ENCODE assay signal across 17 cellular contexts in the genomic region with DNA sequence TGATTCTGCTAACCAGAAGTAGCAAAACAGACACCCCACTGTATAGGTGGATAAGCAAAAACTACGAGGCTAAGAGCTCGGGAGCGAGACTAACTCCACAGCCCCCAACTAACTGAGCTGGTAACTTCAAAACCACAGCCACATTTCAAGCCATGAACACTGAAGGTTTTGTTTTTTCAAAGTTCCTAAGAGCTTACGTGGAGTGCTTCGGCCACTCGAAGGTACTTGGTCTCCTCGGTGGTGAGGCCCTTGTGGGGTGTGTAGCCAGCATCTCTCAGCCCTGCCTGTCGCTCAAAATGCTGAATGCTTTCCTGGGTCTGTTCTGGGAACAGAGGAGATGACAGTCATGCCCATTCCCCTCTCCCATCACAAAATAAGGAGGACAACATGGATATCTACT. TPM values are rescaled to one million over a fixed set of nuclear protein-coding genes. Genes with fewer than 3 reads are reported as not detected.
DNase-seq lines count a peak whose midpoint lies in the region; ATAC-seq and TF ChIP-seq lines count a peak whose summit lies in the region.
"Had no signal": no experiment of that assay in that cellular context is flagged by ENCODE, and none has a peak within 500 bp of the region (broad histone marks: within the 10 kb centered on the region; RNA-seq: fewer than 3 reads in every experiment).

No MANE protein-coding gene starts in this region.

- peaks cover 12% of the 10 kb centered on the region for H3K4me1 Mint-ChIP-seq in activated naive CD4-positive, alpha-beta T cell treated with anti-CD3 and anti-CD28 coated beads for 36 hours (ENCODE audit: low read depth)
- peaks cover 16% of the 10 kb centered on the region for H3K4me1 Mint-ChIP-seq in activated T-helper 17 cell treated with anti-CD3 and anti-CD28 coated beads, Interleukin-2, amount 50 U/mL, for 72 hours

- TF ChIP-seq POLR2A in gastrocnemius medialis (IDR thresholded peaks at IDR 0.05) = no peak

- H3K27me3 Mint-ChIP-seq in activated naive CD4-positive, alpha-beta T cell treated with anti-CD3 and anti-CD28 coated beads for 36 hours (ENCODE audit: low read depth) = no peaks in the 10 kb centered on the region
- no peaks in the 10 kb centered on the region for H3K27me3 Mint-ChIP-seq in activated T-helper 17 cell treated with anti-CD3 and anti-CD28 coated beads, Interleukin-2, amount 50 U/mL, for 72 hours
- H3K27me3 Mint-ChIP-seq: CD8-positive, alpha-beta memory T cell had no signal

- DNase-seq in activated naive CD4-positive, alpha-beta T cell treated with anti-CD3 and anti-CD28 coated beads for 36 hours = no peak
- DNase-seq in activated naive CD4-positive, alpha-beta T cell treated with anti-CD3 and anti-CD28 coated beads, Interleukin-2, amount 50 U/mL, for 72 hours (ENCODE audit: low spot score in 2 of 2) = no peak
- DNase-seq in lower lobe of right lung = peak; percentile 57
- DNase-seq in upper lobe of right lung = peak; percentile 66
- DNase-seq in DMS153 (lab: John Stamatoyannopoulos, UW) = no peak
- DNase-seq in gastrocnemius medialis = no peak
- DNase-seq: CD8-positive, alpha-beta memory T cell; KG1; NCI-H1105 treated with DMSO at 0.1 percent for 48 hours; NCI-H1694 treated with DMSO at 0.1 percent for 48 hours; NCI-H510A; NCI-H748 treated with DMSO at 0.1 percent for 48 hours; OCI-M1; SHP77 had no signal

- H3K4me1 ChIP-seq in lower lobe of right lung (peaks cover 3% of the 10 kb centered on the region), upper lobe of right lung (no peaks in the 10 kb centered on the region), gastrocnemius medialis (peaks cover 0 to 10% of the 10 kb centered on the region in 2 donors)

- intact Hi-C loops in activated naive CD4-positive, alpha-beta T cell treated with anti-CD3 and anti-CD28 coated beads for 36 hours (cut with micrococcal nuclease) = no loop called here
- intact Hi-C loops in lower lobe of right lung (cut with DNase I) = no loop called here
- intact Hi-C loops in upper lobe of right lung (cut with DNase I) = no loop called here
- intact Hi-C loops in gastrocnemius medialis (cut with DNase I; ENCODE audit: low total_unique reads) = no loop called here

- H3K27ac ChIP-seq in lower lobe of right lung = no peak overlapping the region
- no peak overlapping the region for H3K27ac ChIP-seq in upper lobe of right lung
- no peak overlapping the region for H3K27ac ChIP-seq in gastrocnemius medialis
- H3K27ac ChIP-seq: BLaER1 had no signal

- H3K4me3 ChIP-seq in lower lobe of right lung = no peak overlapping the region
- no peak overlapping the region for H3K4me3 ChIP-seq in upper lobe of right lung
- no peak overlapping the region for H3K4me3 ChIP-seq in gastrocnemius medialis
- H3K4me3 ChIP-seq: BLaER1 had no signal

- peaks cover 29% of the 10 kb centered on the region for H3K36me3 Mint-ChIP-seq in activated naive CD4-positive, alpha-beta T cell treated with anti-CD3 and anti-CD28 coated beads for 36 hours (ENCODE audit: low read depth)
- H3K36me3 Mint-ChIP-seq in activated naive CD4-positive, alpha-beta T cell treated with anti-CD3 and anti-CD28 coated beads, Interleukin-2, amount 50 U/mL, for 72 hours = peaks cover 5 to 11% of the 10 kb centered on the region in 2 donors
- H3K36me3 Mint-ChIP-seq in activated T-helper 17 cell treated with anti-CD3 and anti-CD28 coated beads, Interleukin-2, amount 50 U/mL, for 72 hours (ENCODE audit: low read depth) = peaks cover 100% of the 10 kb centered on the region

- peaks cover 100% of the 10 kb centered on the region for H3K36me3 ChIP-seq in lower lobe of right lung
- peaks cover 96% of the 10 kb centered on the region for H3K36me3 ChIP-seq in upper lobe of right lung
- peaks cover 0 to 91% of the 10 kb centered on the region in 2 donors for H3K36me3 ChIP-seq in gastrocnemius medialis

- in situ Hi-C loops in gastrocnemius medialis (cut with MboI; ENCODE audit: low sequenced_read_pairs in 4 of 4) = no loop called here

- TF ChIP-seq CTCF in lower lobe of right lung (IDR thresholded peaks at IDR 0.05) = no peak
- no peak for TF ChIP-seq CTCF in upper lobe of right lung (IDR thresholded peaks at IDR 0.05)
- no peak for TF ChIP-seq CTCF in gastrocnemius medialis (IDR thresholded peaks at IDR 0.05 in 4 of 5, conservative IDR thresholded peaks at IDR 0.05 in 1 of 5)

- H3K27me3 ChIP-seq in lower lobe of right lung (ENCODE audit: low read depth) (no peaks in the 10 kb centered on the region), upper lobe of right lung (no peaks in the 10 kb centered on the region), gastrocnemius medialis (no peaks in the 10 kb centered on the region)
- H3K27me3 ChIP-seq: BLaER1 had no signal

- H3K4me3 Mint-ChIP-seq in activated naive CD4-positive, alpha-beta T cell treated with anti-CD3 and anti-CD28 coated beads for 36 hours = no peak overlapping the region
- H3K4me3 Mint-ChIP-seq in activated T-helper 17 cell treated with anti-CD3 and anti-CD28 coated beads, Interleukin-2, amount 50 U/mL, for 72 hours = no peak overlapping the region
- H3K4me3 Mint-ChIP-seq: CD8-positive, alpha-beta memory T cell had no signal

- ATAC-seq in activated naive CD4-positive, alpha-beta T cell treated with anti-CD3 and anti-CD28 coated beads, Interleukin-2, amount 50 U/mL, for 72 hours = no peak
- no peak for ATAC-seq in activated T-helper 17 cell treated with anti-CD3 and anti-CD28 coated beads, Interleukin-2, amount 50 U/mL, for 72 hours (replicated peaks)
- ATAC-seq in lower lobe of right lung (peak; percentile 81 to 91), upper lobe of right lung (peak; percentile 81), gastrocnemius medialis (no peak)

- CTCF ChIA-PET in activated naive CD4-positive, alpha-beta T cell treated with anti-CD3 and anti-CD28 coated beads for 36 hours (lab: Charles Lee) = interaction anchor here (0.6 to 0.8 kb wide), 3 partner anchors 13 to 358 kb away, joined by 3 read pairs; no protein-coding TSS in a partner anchor

- H3K9me3 ChIP-seq in lower lobe of right lung (no peaks in the 10 kb centered on the region), upper lobe of right lung (no peaks in the 10 kb centered on the region), gastrocnemius medialis (no peaks in the 10 kb centered on the region)
- H3K9me3 ChIP-seq: BLaER1 had no signal

- peak overlapping the region; percentile 34 for H3K27ac Mint-ChIP-seq in activated naive CD4-positive, alpha-beta T cell treated with anti-CD3 and anti-CD28 coated beads for 36 hours
- no peak overlapping the region for H3K27ac Mint-ChIP-seq in activated naive CD4-positive, alpha-beta T cell treated with anti-CD3 and anti-CD28 coated beads, Interleukin-2, amount 50 U/mL, for 72 hours
- H3K27ac Mint-ChIP-seq in activated T-helper 17 cell treated with anti-CD3 and anti-CD28 coated beads, Interleukin-2, amount 50 U/mL, for 72 hours = peak overlapping the region; percentile 73

- no peaks in the 10 kb centered on the region for H3K9me3 Mint-ChIP-seq in activated naive CD4-positive, alpha-beta T cell treated with anti-CD3 and anti-CD28 coated beads for 36 hours
- no peaks in the 10 kb centered on the region for H3K9me3 Mint-ChIP-seq in activated naive CD4-positive, alpha-beta T cell treated with anti-CD3 and anti-CD28 coated beads, Interleukin-2, amount 50 U/mL, for 72 hours
- H3K9me3 Mint-ChIP-seq in activated T-helper 17 cell treated with anti-CD3 and anti-CD28 coated beads, Interleukin-2, amount 50 U/mL, for 72 hours = no peaks in the 10 kb centered on the region
- H3K9me3 Mint-ChIP-seq: CD8-positive, alpha-beta memory T cell had no signal

RNA-seq across cellular contexts. Expression of a gene that starts 11.1 kb away (rescaled TPM):
- 10 to 100 TPM; 33.5 to 33.7 TPM for total RNA-seq in activated naive CD4-positive, alpha-beta T cell treated with anti-CD3 and anti-CD28 coated beads for 36 hours
- 10 to 100 TPM; 58.3 to 58.9 TPM for total RNA-seq in activated naive CD4-positive, alpha-beta T cell treated with anti-CD3 and anti-CD28 coated beads, Interleukin-2, amount 50 U/mL, for 72 hours
- 10 to 100 TPM; 54.2 to 78.0 TPM for total RNA-seq in activated T-helper 17 cell treated with anti-CD3 and anti-CD28 coated beads, Interleukin-2, amount 50 U/mL, for 72 hours
- total RNA-seq in lower lobe of right lung (88.9 TPM), upper lobe of right lung (92.6 TPM), gastrocnemius medialis (100 to 1,000 TPM in 1 of 4 donors, 10 to 100 TPM in 3; 76.3 to 174 (median 84.1) TPM)

RNA-seq across cellular contexts. Expression of a gene that starts 14.9 kb away (rescaled TPM):
- 1 to 10 TPM; 3.9 to 5.1 TPM for total RNA-seq in activated naive CD4-positive, alpha-beta T cell treated with anti-CD3 and anti-CD28 coated beads for 36 hours
- total RNA-seq in activated naive CD4-positive, alpha-beta T cell treated with anti-CD3 and anti-CD28 coated beads, Interleukin-2, amount 50 U/mL, for 72 hours = 10 to 100 TPM in 1 of 2 donors, 1 to 10 TPM in 1; 3.1 to 19.1 TPM
- 10 to 100 TPM in 1 of 2 donors, 1 to 10 TPM in 1; 8.7 to 17.3 TPM for total RNA-seq in activated T-helper 17 cell treated with anti-CD3 and anti-CD28 coated beads, Interleukin-2, amount 50 U/mL, for 72 hours
- 5.4 TPM for total RNA-seq in lower lobe of right lung
- 7.9 TPM for total RNA-seq in upper lobe of right lung
- total RNA-seq in gastrocnemius medialis = 1 to 10 TPM; 1.4 to 4.7 (median 2.4) TPM
- total RNA-seq: H4 had no signal

RNA-seq across cellular contexts. Expression of a gene that starts 38.0 kb away (rescaled TPM):
- total RNA-seq in activated naive CD4-positive, alpha-beta T cell treated with anti-CD3 and anti-CD28 coated beads for 36 hours = 10 to 100 TPM; 42.1 to 43.1 TPM
- total RNA-seq in activated naive CD4-positive, alpha-beta T cell treated with anti-CD3 and anti-CD28 coated beads, Interleukin-2, amount 50 U/mL, for 72 hours = 10 to 100 TPM; 42.1 to 67.7 TPM
- 10 to 100 TPM; 37.6 to 99.0 TPM for total RNA-seq in activated T-helper 17 cell treated with anti-CD3 and anti-CD28 coated beads, Interleukin-2, amount 50 U/mL, for 72 hours
- total RNA-seq in lower lobe of right lung (11.8 TPM), upper lobe of right lung (13.6 TPM), gastrocnemius medialis (10 to 100 TPM; 21.6 to 43.5 (median 33.9) TPM)

RNA-seq across cellular contexts. Expression of a gene that starts 38.1 kb away (rescaled TPM):
- total RNA-seq in activated naive CD4-positive, alpha-beta T cell treated with anti-CD3 and anti-CD28 coated beads for 36 hours = 100 to 1,000 TPM; 154 to 155 TPM
- total RNA-seq in activated naive CD4-positive, alpha-beta T cell treated with anti-CD3 and anti-CD28 coated beads, Interleukin-2, amount 50 U/mL, for 72 hours = 100 to 1,000 TPM; 120 to 154 TPM
- 100 to 1,000 TPM; 114 to 120 TPM for total RNA-seq in activated T-helper 17 cell treated with anti-CD3 and anti-CD28 coated beads, Interleukin-2, amount 50 U/mL, for 72 hours
- 102 TPM for total RNA-seq in lower lobe of right lung
- total RNA-seq in upper lobe of right lung = 104 TPM
- total RNA-seq in gastrocnemius medialis = 100 to 1,000 TPM; 189 to 274 (median 229) TPM

Comparison
In these comparisons a context has a peak if more than half of its experiments do, and no peak if none do; other contexts are left out.
1. H3K27ac Mint-ChIP-seq: peak in activated naive CD4-positive, alpha-beta T cell treated with anti-CD3 and anti-CD28 coated beads for 36 hours (single experiment) and activated T-helper 17 cell treated with anti-CD3 and anti-CD28 coated beads, Interleukin-2, amount 50 U/mL, for 72 hours (single experiment); none in activated naive CD4-positive, alpha-beta T cell treated with anti-CD3 and anti-CD28 coated beads, Interleukin-2, amount 50 U/mL, for 72 hours (0 of 2).
2. DNase-seq: peak in lower lobe of right lung (single experiment) and upper lobe of right lung (single experiment); none in activated naive CD4-positive, alpha-beta T cell treated with anti-CD3 and anti-CD28 coated beads for 36 hours (single experiment), activated naive CD4-positive, alpha-beta T cell treated with anti-CD3 and anti-CD28 coated beads, Interleukin-2, amount 50 U/mL, for 72 hours (0 of 2), DMS153 (single experiment) and gastrocnemius medialis (0 of 2).
3. ATAC-seq: peak in lower lobe of right lung (2 of 2) and upper lobe of right lung (single experiment); none in activated naive CD4-positive, alpha-beta T cell treated with anti-CD3 and anti-CD28 coated beads, Interleukin-2, amount 50 U/mL, for 72 hours (0 of 2), activated T-helper 17 cell treated with anti-CD3 and anti-CD28 coated beads, Interleukin-2, amount 50 U/mL, for 72 hours (single experiment) and gastrocnemius medialis (0 of 2).